24 cellular contexts compared by ENCODE assay signal in genomic region chr2:211451642-211452041, GRCh38.
"Had no signal": no experiment of that assay in that cellular context is flagged by ENCODE, and none has a peak within 500 bp of the region (broad histone marks: within the 10 kb centered on the region; RNA-seq: fewer than 3 reads in every experiment).

No MANE protein-coding gene starts in this region.

- H3K36me3 ChIP-seq: colonic mucosa, esophagus muscularis mucosa, esophagus squamous epithelium, gastrocnemius medialis, gastroesophageal sphincter, heart left ventricle, heart right ventricle had no signal

- H3K27me3 ChIP-seq: colonic mucosa, dorsolateral prefrontal cortex, esophagus muscularis mucosa, esophagus squamous epithelium, foreskin keratinocyte, gastrocnemius medialis, heart left ventricle, heart right ventricle had no signal

- H3K4me1 ChIP-seq: colonic mucosa, esophagus muscularis mucosa, esophagus squamous epithelium, foreskin keratinocyte, gastrocnemius medialis, gastroesophageal sphincter, heart right ventricle had no signal

- H3K27ac ChIP-seq: colonic mucosa, coronary artery, dorsolateral prefrontal cortex, epithelial cell of prostate, esophagus muscularis mucosa, esophagus squamous epithelium, foreskin keratinocyte, gastrocnemius medialis, gastroesophageal sphincter, heart left ventricle, heart right ventricle had no signal

- ATAC-seq: effector memory CD8-positive, alpha-beta T cell; esophagus mucosa; foreskin keratinocyte; gastrocnemius medialis; gastroesophageal sphincter; heart left ventricle; heart right ventricle had no signal

- H3K4me3 ChIP-seq: colonic mucosa, coronary artery, dorsolateral prefrontal cortex, esophagus muscularis mucosa, esophagus squamous epithelium, gastrocnemius medialis, gastroesophageal sphincter, heart left ventricle, heart right ventricle had no signal

- H3K9me3 ChIP-seq: colonic mucosa, esophagus muscularis mucosa, esophagus squamous epithelium, gastrocnemius medialis, gastroesophageal sphincter, heart left ventricle, heart right ventricle had no signal

- DNase-seq: colonic mucosa; cortex of kidney; dermis blood vessel endothelial cell; dorsolateral prefrontal cortex; effector CD4-positive, alpha-beta T cell; effector CD8-positive, alpha-beta T cell; effector memory CD4-positive, alpha-beta T cell; effector memory CD8-positive, alpha-beta T cell; endodermal cell; erythroblast; esophagus squamous epithelium; foreskin fibroblast; foreskin keratinocyte; foreskin melanocyte; gastrocnemius medialis; glutamatergic neuron; head of caudate nucleus; heart left ventricle; heart right ventricle had no signal
